Comparison of ENCODE assay signal across 1 cellular context in the genomic region with DNA sequence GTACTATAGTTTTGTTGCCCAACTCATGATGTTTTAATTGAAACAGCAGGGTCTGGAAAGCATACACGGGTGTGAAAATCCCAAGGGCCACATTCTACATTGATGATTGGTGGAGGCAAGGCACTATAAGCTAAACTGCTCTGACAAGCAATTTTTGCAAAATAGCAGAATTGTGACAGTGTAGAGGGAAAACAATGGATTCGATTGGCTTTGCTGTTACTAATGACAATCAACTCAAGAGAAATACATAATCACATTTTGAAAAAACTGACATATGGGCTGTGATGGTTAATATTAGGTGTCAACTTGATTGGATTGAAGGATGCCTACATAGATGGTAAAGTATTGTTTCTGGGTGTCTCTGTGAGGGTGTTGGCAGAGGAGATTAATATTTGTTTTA.
TF ChIP-seq lines count a peak whose summit lies in the region.

No MANE protein-coding gene starts in this region.

TF ChIP-seq in GM23338, 12 proteins besides CTCF, POLR2A, EP300 and RAD21 (continued from another document):
- TF ChIP-seq EZH2phosphoT487 (IDR thresholded peaks at IDR 0.05; ENCODE audit: unreplicated experiment), result no peak
- TF ChIP-seq JUNB (IDR thresholded peaks at IDR 0.05; ENCODE audit: unreplicated experiment), result no peak
- TF ChIP-seq CREB1 (CRISPR knock-in tag; IDR thresholded peaks at IDR 0.05; ENCODE audit: low read depth), result no peak
- no peak for TF ChIP-seq ZNF114 (CRISPR knock-in tag; IDR thresholded peaks at IDR 0.05)
- TF ChIP-seq, protein P1, sequence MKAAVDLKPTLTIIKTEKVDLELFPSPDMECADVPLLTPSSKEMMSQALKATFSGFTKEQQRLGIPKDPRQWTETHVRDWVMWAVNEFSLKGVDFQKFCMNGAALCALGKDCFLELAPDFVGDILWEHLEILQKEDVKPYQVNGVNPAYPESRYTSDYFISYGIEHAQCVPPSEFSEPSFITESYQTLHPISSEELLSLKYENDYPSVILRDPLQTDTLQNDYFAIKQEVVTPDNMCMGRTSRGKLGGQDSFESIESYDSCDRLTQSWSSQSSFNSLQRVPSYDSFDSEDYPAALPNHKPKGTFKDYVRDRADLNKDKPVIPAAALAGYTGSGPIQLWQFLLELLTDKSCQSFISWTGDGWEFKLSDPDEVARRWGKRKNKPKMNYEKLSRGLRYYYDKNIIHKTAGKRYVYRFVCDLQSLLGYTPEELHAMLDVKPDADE (IDR thresholded peaks at IDR 0.05), result no peak
